14 cellular contexts compared by ENCODE assay signal in the genomic region with DNA sequence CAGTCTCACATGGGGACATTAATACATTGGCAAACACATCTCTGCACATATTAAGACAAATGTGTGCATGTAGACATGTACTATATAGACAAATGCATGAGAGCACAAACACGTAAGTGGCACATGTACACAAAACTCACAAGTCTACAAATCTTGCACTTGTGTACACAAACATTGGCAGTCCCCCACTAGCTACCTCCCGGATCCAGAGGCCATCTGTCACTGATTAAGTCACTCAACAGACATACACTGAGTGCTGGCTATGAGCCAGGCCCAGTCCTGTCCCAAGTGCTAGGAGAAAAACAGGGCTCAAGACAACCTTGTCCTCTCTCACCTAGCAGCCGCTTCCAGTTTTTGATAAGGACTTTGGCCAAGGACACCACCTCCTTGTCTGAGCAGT. TPM values are rescaled to one million over a fixed set of nuclear protein-coding genes. Genes with fewer than 3 reads are reported as not detected.
A peak's percentile ranks its signal among the peaks of the same experiment; 100 is the strongest.
DNase-seq lines count a peak whose midpoint lies in the region; ATAC-seq and TF ChIP-seq lines count a peak whose summit lies in the region.
"Had no signal": no experiment of that assay in that cellular context is flagged by ENCODE, and none has a peak within 500 bp of the region (broad histone marks: within the 10 kb centered on the region; RNA-seq: fewer than 3 reads in every experiment).

No MANE protein-coding gene starts in this region.

- no peak overlapping the region for H3K4me3 Mint-ChIP-seq in nephron
- H3K4me3 Mint-ChIP-seq: activated naive CD4-positive, alpha-beta T cell treated with anti-CD3 and anti-CD28 coated beads, Interleukin-2, amount 50 U/mL, for 24 hours; naive thymus-derived CD4-positive, alpha-beta T cell had no signal

- no peaks in the 10 kb centered on the region for H3K36me3 ChIP-seq in HEK293 (ENCODE audit: control insufficient read depth in 2 of 2, insufficient read depth in 1 of 2, low read length in 2 of 2)
- H3K36me3 ChIP-seq in body of pancreas (replicated peaks in 1 of 2; ENCODE audit: insufficient read depth in 1 of 2, low read depth in 2 of 2): no peaks in the 10 kb centered on the region
- no peaks in the 10 kb centered on the region for H3K36me3 ChIP-seq in breast epithelium

- WGBS in body of pancreas, 2 donors: 16 to 19% methylated on average over 3 of the region's 3 CpGs

- H3K4me1 Mint-ChIP-seq in nephron: peaks cover 35% of the 10 kb centered on the region

- peaks cover 3% of the 10 kb centered on the region for H3K36me3 Mint-ChIP-seq in nephron (ENCODE audit: low read depth)
- H3K36me3 Mint-ChIP-seq: activated naive CD4-positive, alpha-beta T cell treated with anti-CD3 and anti-CD28 coated beads, Interleukin-2, amount 50 U/mL, for 24 hours had no signal

- intact Hi-C loops in body of pancreas (cut with DNase I) (no loop called here), breast epithelium (cut with DNase I; ENCODE audit: low total_unique reads) (no loop called here)

- CTCF ChIA-PET in HEK293 (lab: Yijun Ruan, JAX): interaction anchor here (1.4 to 2.3 kb wide), 2 partner anchors 13 to 122 kb away, joined by 6 to 10 read pairs; no protein-coding TSS in a partner anchor

- H3K27me3 ChIP-seq in body of pancreas (no peaks in the 10 kb centered on the region), breast epithelium (no peaks in the 10 kb centered on the region)
- H3K27me3 ChIP-seq: tibial artery had no signal

- H3K27me3 Mint-ChIP-seq in nephron (ENCODE audit: low read depth): no peaks in the 10 kb centered on the region
- H3K27me3 Mint-ChIP-seq: activated naive CD4-positive, alpha-beta T cell treated with anti-CD3 and anti-CD28 coated beads, Interleukin-2, amount 50 U/mL, for 24 hours; naive thymus-derived CD4-positive, alpha-beta T cell had no signal

- H3K4me3 ChIP-seq in HEK293 (ENCODE audit: low read depth, low read length) (no peak overlapping the region), body of pancreas (no peak overlapping the region), breast epithelium (no peak overlapping the region)
- H3K4me3 ChIP-seq: coronary artery, tibial artery had no signal

- no peaks in the 10 kb centered on the region for H3K9me3 Mint-ChIP-seq in nephron
- H3K9me3 Mint-ChIP-seq: activated naive CD4-positive, alpha-beta T cell treated with anti-CD3 and anti-CD28 coated beads, Interleukin-2, amount 50 U/mL, for 24 hours; naive thymus-derived CD4-positive, alpha-beta T cell had no signal

- H3K27ac ChIP-seq in HEK293 (ENCODE audit: extremely low read depth, low read depth, low read length): no peak overlapping the region
- peak overlapping the region; percentile 57 to 97 (median 88) for H3K27ac ChIP-seq in body of pancreas
- H3K27ac ChIP-seq in breast epithelium: no peak overlapping the region
- H3K27ac ChIP-seq: coronary artery, tibial artery had no signal

- TF ChIP-seq CTCF in HEK293 (tag by site-specific recombination; IDR thresholded peaks at IDR 0.05) (no peak), body of pancreas (IDR thresholded peaks at IDR 0.05) (no peak), nephron (IDR thresholded peaks at IDR 0.05; ENCODE audit: unreplicated experiment in 3 of 3) (no peak), breast epithelium (IDR thresholded peaks at IDR 0.05) (no peak)

- DNase-seq in NCI-H446 treated with DMSO at 0.1 percent for 48 hours (lab: John Stamatoyannopoulos, UW) (peak; percentile 91), body of pancreas (peak; percentile 78 to 90 (median 86)), breast epithelium (ENCODE audit: low spot score in 2 of 2) (no peak), CD1c-positive myeloid dendritic cell (ENCODE audit: extremely low spot score) (no peak), NK-92 (lab: John Stamatoyannopoulos, UW; ENCODE audit: unreplicated experiment) (no peak)
- DNase-seq: Caco-2; naive thymus-derived CD4-positive, alpha-beta T cell; PC-3; tibial artery had no signal

- peak overlapping the region in 2 of 3 experiments; percentile 40 to 41 for H3K27ac Mint-ChIP-seq in nephron
- H3K27ac Mint-ChIP-seq: activated naive CD4-positive, alpha-beta T cell treated with anti-CD3 and anti-CD28 coated beads, Interleukin-2, amount 50 U/mL, for 24 hours had no signal

- H3K9me3 ChIP-seq in HEK293 (ENCODE audit: control insufficient read depth, insufficient read depth, low read depth, low read length): no peaks in the 10 kb centered on the region
- no peaks in the 10 kb centered on the region for H3K9me3 ChIP-seq in body of pancreas
- no peaks in the 10 kb centered on the region for H3K9me3 ChIP-seq in breast epithelium
- H3K9me3 ChIP-seq: Caco-2, tibial artery had no signal

- peak; percentile 23 for ATAC-seq in body of pancreas
- ATAC-seq in HG03039 (IDR thresholded peaks at IDR 0.05; ENCODE audit: unreplicated experiment): no peak
- ATAC-seq: naive thymus-derived CD4-positive, alpha-beta T cell; PC-3 had no signal

- no peak for TF ChIP-seq POLR2A in body of pancreas (IDR thresholded peaks at IDR 0.05)
- no peak for TF ChIP-seq POLR2A in breast epithelium (IDR thresholded peaks at IDR 0.05)

- H3K4me1 ChIP-seq in HEK293 (ENCODE audit: control insufficient read depth, insufficient read depth, low read length) (no peaks in the 10 kb centered on the region), body of pancreas (peaks cover 68% of the 10 kb centered on the region), breast epithelium (peaks cover 0 to 1% of the 10 kb centered on the region in 2 donors)
- H3K4me1 ChIP-seq: Caco-2 had no signal

- POLR2A ChIA-PET in HEK293 (lab: Yijun Ruan, JAX): interaction anchor here (0.6 to 1.5 kb wide), 2 partner anchors 14 to 114 kb away, joined by 4 to 5 read pairs; a partner anchor contains a TSS

TF ChIP-seq in HEK293, 187 proteins besides CTCF, POLR2A, EP300 and RAD21:
- no peak for TF ChIP-seq ZBTB1 (tag by site-specific recombination; IDR thresholded peaks at IDR 0.05)
- TF ChIP-seq WT1 (tag by site-specific recombination; IDR thresholded peaks at IDR 0.05): 0 out of 2 replicates have a peak, but pooled peaks have one; percentile 17
- 0 out of 2 replicates have a peak, but pooled peaks have one; percentile 15 for TF ChIP-seq ZIC2 (tag by site-specific recombination; IDR thresholded peaks at IDR 0.05)
- peak; percentile 92 for TF ChIP-seq GLIS1 (tag by site-specific recombination; IDR thresholded peaks at IDR 0.05)
- TF ChIP-seq OSR2 (tag by site-specific recombination; IDR thresholded peaks at IDR 0.05): 0 out of 2 replicates have a peak, but pooled peaks have one; percentile 25

RNA-seq across cellular contexts. Expression of a gene that starts 7.0 kb away (rescaled TPM):
- 100 to 1,000 TPM; 110 to 140 TPM for total RNA-seq in body of pancreas
- 10 to 100 TPM in 2 of 3 donors, 1 to 10 TPM in 1; 8.5 to 38.0 (median 31.2) TPM for total RNA-seq in breast epithelium

RNA-seq across cellular contexts. Expression of a gene that starts 47.9 kb away (rescaled TPM):
- total RNA-seq in body of pancreas (10 to 100 TPM in 1 of 2 donors, 1 to 10 TPM in 1; 8.6 to 18.5 TPM), breast epithelium (10 to 100 TPM; 19.5 to 36.6 (median 23.9) TPM)

Comparison
In these comparisons a context has a peak if more than half of its experiments do, and no peak if none do; other contexts are left out.
1. H3K27ac ChIP-seq: peak in body of pancreas (4 of 4); none in HEK293 (single experiment) and breast epithelium (0 of 2).
2. DNase-seq: peak in NCI-H446 treated with DMSO at 0.1 percent for 48 hours (single experiment) and body of pancreas (4 of 4); none in breast epithelium (0 of 2), CD1c-positive myeloid dendritic cell (single experiment) and NK-92 (single experiment).